Comparison of ENCODE assay signal across 20 cellular contexts in the genomic region with DNA sequence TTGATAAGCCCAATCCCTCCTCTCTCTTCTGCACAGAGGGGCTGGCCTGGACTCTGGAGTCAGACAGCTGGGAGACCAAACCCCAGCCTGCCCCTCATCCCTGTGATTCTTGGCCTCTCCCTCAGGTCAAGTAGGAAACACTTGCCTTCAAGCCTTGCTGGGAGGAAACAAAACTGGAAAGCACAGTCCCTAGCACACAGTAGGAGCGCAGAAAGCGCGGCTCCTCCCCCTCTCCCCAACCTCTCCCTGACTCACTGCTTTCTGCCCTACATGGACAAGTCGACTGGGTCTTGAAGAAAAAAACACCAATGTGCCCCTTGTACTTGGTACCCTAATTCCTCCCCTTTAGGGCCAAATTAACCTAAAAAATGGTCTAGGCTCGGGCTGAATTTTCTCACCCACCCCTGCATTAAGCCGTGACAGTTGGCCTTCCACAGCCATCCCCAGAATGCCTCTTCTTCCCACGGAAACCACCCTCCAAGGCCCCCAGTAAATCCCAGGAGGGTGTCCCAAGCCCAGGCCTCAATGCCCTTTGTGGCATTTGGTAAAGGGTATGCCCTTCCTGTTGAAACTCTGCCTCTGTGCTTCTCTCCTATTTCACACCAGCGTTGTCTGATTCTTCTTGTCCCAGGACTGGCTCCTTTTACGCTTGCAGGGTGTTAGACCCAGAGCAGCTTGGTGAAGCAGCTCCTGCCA. TPM values are rescaled to one million over a fixed set of nuclear protein-coding genes. Genes with fewer than 3 reads are reported as not detected.
A peak's percentile ranks its signal among the peaks of the same experiment; 100 is the strongest.
DNase-seq lines count a peak whose midpoint lies in the region; ATAC-seq, FAIRE-seq and TF ChIP-seq lines count a peak whose summit lies in the region.
"Had no signal": no experiment of that assay in that cellular context is flagged by ENCODE, and none has a peak within 500 bp of the region (broad histone marks: within the 10 kb centered on the region; RNA-seq: fewer than 3 reads in every experiment).

No MANE protein-coding gene starts in this region.

- H3K4me3 ChIP-seq in HepG2 (replicated peaks in 1 of 3; ENCODE audit: insufficient read depth in 1 of 3, low read depth in 2 of 3, low read length in 3 of 3) (no peak overlapping the region), right lobe of liver (no peak overlapping the region), H1 (ENCODE audit: extremely low read depth in 1 of 4, insufficient read depth in 2 of 4, low read depth in 3 of 4, low read length in 4 of 4) (no peak overlapping the region), trophoblast cell (ENCODE audit: low read depth, low read length) (no peak overlapping the region)
- H3K4me3 ChIP-seq: SJSA1 had no signal

- H4K91ac ChIP-seq in H1 (replicated peaks; ENCODE audit: insufficient read length, low read length): peak overlapping the region; percentile 81
- peak overlapping the region; percentile 29 for H4K91ac ChIP-seq in trophoblast cell (ENCODE audit: low read depth, low read length)

- no peak overlapping the region for H4K5ac ChIP-seq in H1 (ENCODE audit: insufficient read length, low read depth, low read length)

- ATAC-seq in HepG2: no peak
- no peak for ATAC-seq in right lobe of liver
- no peak for ATAC-seq in natural killer cell treated with Interleukin-12 subunit alpha and Interleukin-12 subunit beta and Interleukin-15 and Interleukin-18, amount 100 ng/mL, for 72 hours
- ATAC-seq: PC-3 had no signal

- H3K18ac ChIP-seq in H1 (ENCODE audit: extremely low read depth, low read length) (peak overlapping the region; percentile 17; the same call in 1 of the 2 replicates), trophoblast cell (ENCODE audit: low read length) (no peak overlapping the region)

- H3K27ac ChIP-seq in HepG2 (ENCODE audit: extremely low read length, insufficient read depth, low read length) (no peak overlapping the region), right lobe of liver (no peak overlapping the region), H1 (ENCODE audit: low read depth, low read length) (no peak overlapping the region), trophoblast cell (ENCODE audit: low read depth, low read length) (no peak overlapping the region)
- H3K27ac ChIP-seq: 22Rv1, RWPE1, SJSA1 had no signal

- H2BK5ac ChIP-seq in H1 (ENCODE audit: low read depth, low read length) (peak overlapping the region; percentile 83; the same call in 1 of the 2 replicates), trophoblast cell (ENCODE audit: low read depth, low read length, poor library complexity) (no peak overlapping the region)

- H3K27me3 Mint-ChIP-seq in natural killer cell treated with Interleukin-12 subunit alpha and Interleukin-12 subunit beta and Interleukin-15 and Interleukin-18, amount 100 ng/mL, for 72 hours: peaks cover 0 to 4% of the 10 kb centered on the region in 2 donors
- H3K27me3 Mint-ChIP-seq: CD4-positive, alpha-beta memory T cell had no signal

- H3K36me3 Mint-ChIP-seq in natural killer cell treated with Interleukin-12 subunit alpha and Interleukin-12 subunit beta and Interleukin-15 and Interleukin-18, amount 100 ng/mL, for 72 hours: no peaks in the 10 kb centered on the region
- H3K36me3 Mint-ChIP-seq: CD4-positive, alpha-beta memory T cell had no signal

- CTCF ChIA-PET in HepG2 (lab: Yijun Ruan, JAX; ENCODE audit: low intra/inter-chr PET ratio, low total read pairs) (no interaction called here), H1 (lab: Charles Lee; ENCODE audit: partially characterized antibody) (interaction anchor here (0.6 kb wide), 1 partner anchor 22 kb away, joined by 3 read pairs; no protein-coding TSS in a partner anchor)

- H3K4me1 Mint-ChIP-seq in natural killer cell treated with Interleukin-12 subunit alpha and Interleukin-12 subunit beta and Interleukin-15 and Interleukin-18, amount 100 ng/mL, for 72 hours (ENCODE audit: low read depth in 2 of 2): no peaks in the 10 kb centered on the region
- H3K4me1 Mint-ChIP-seq: B cell; CD4-positive, alpha-beta memory T cell had no signal

- H3K4me2 ChIP-seq in HepG2 (ENCODE audit: low read depth, low read length) (peak overlapping the region; percentile 14; the same call in 1 of the 2 replicates), H1 (ENCODE audit: insufficient read depth in 1 of 2, low read depth in 2 of 2, low read length in 2 of 2) (no peak overlapping the region), trophoblast cell (ENCODE audit: low read length) (no peak overlapping the region)

- H3K4ac ChIP-seq in H1 (replicated peaks; ENCODE audit: insufficient read length, low read depth, low read length) (no peak overlapping the region), trophoblast cell (ENCODE audit: low read depth, low read length) (no peak overlapping the region)

- H3K79me1 ChIP-seq in H1 (ENCODE audit: low read depth, low read length) (no peaks in the 10 kb centered on the region), trophoblast cell (ENCODE audit: low read length) (no peaks in the 10 kb centered on the region)

- no TSS peak for BruUV-seq in HepG2 (replicated peaks; lab: Mats Ljungman, UMichigan)

- H3K9ac ChIP-seq in HepG2 (ENCODE audit: insufficient read depth, low read depth, low read length) (no peak overlapping the region), H1 (replicated peaks in 1 of 4; ENCODE audit: extremely low read depth in 1 of 4, low read depth in 3 of 4, low read length in 3 of 4) (no peak overlapping the region; a peak in 1 of 7 replicates), trophoblast cell (ENCODE audit: low read length) (no peak overlapping the region)

- no peaks in the 10 kb centered on the region for H3K9me3 Mint-ChIP-seq in natural killer cell treated with Interleukin-12 subunit alpha and Interleukin-12 subunit beta and Interleukin-15 and Interleukin-18, amount 100 ng/mL, for 72 hours

- peak overlapping the region; percentile 55; the same call in 1 of the 2 replicates for H2BK20ac ChIP-seq in H1 (ENCODE audit: low read length)

- no peak overlapping the region for H3K56ac ChIP-seq in H1 (replicated peaks; ENCODE audit: insufficient read length, low read depth, low read length)

- in situ Hi-C loops in HepG2 (cut with HindIII; ENCODE audit: extremely low pct_ligation_motif_present, low pct_unique_long_range_greater_than_20kb): no loop called here

- H3K23ac ChIP-seq in H1 (ENCODE audit: insufficient read length) (no peak overlapping the region), trophoblast cell (ENCODE audit: low read length) (no peak overlapping the region)

- TF ChIP-seq EP300 in HepG2 (IDR thresholded peaks at IDR 0.05; ENCODE audit: low read depth in 2 of 2, low read length in 2 of 2) (no peak), HepG2 (CRISPR knock-in tag; IDR thresholded peaks at IDR 0.05; ENCODE audit: borderline replicate concordance) (no peak), H1 (IDR thresholded peaks at IDR 0.05; ENCODE audit: borderline replicate concordance in 1 of 2, low read depth in 2 of 2, low read length in 2 of 2) (no peak)

- H4K12ac ChIP-seq in trophoblast cell (ENCODE audit: low read depth, low read length): no peak overlapping the region

- TF ChIP-seq RAD21 in HepG2 (CRISPR knock-in tag; IDR thresholded peaks at IDR 0.05) (no peak), H1 (IDR thresholded peaks at IDR 0.05 in 1 of 2, conservative IDR thresholded peaks at IDR 0.05 in 1 of 2; ENCODE audit: low read depth in 2 of 2, low read length in 2 of 2) (no peak)

- H4K20me1 ChIP-seq in HepG2 (ENCODE audit: insufficient read depth, low read length) (no peaks in the 10 kb centered on the region), H1 (replicated peaks in 1 of 2; ENCODE audit: control insufficient read depth in 1 of 2, insufficient read depth in 2 of 2, low read length in 2 of 2) (no peaks in the 10 kb centered on the region)

- no peak for FAIRE-seq in HepG2 (lab: Jason Lieb, UNC)
- FAIRE-seq in H1 (lab: Jason Lieb, UNC): no peak
- FAIRE-seq: G401.6 had no signal

- no peak overlapping the region for H2BK15ac ChIP-seq in H1 (ENCODE audit: low read length)

- H2BK12ac ChIP-seq in H1 (ENCODE audit: low read depth, low read length) (peak overlapping the region; percentile 93), trophoblast cell (ENCODE audit: low read length) (peak overlapping the region; percentile 6)

- TF ChIP-seq POLR2A in HepG2 (IDR thresholded peaks at IDR 0.05; ENCODE audit: insufficient read depth in 1 of 2, low read depth in 2 of 2, low read length in 2 of 2) (no peak), right lobe of liver (IDR thresholded peaks at IDR 0.05) (no peak), H1 (IDR thresholded peaks at IDR 0.05; ENCODE audit: control extremely low read depth in 1 of 2, low read depth in 2 of 2, low read length in 2 of 2) (no peak)

- H3K27me3 ChIP-seq in HepG2 (ENCODE audit: control insufficient read depth in 1 of 2, insufficient read depth in 2 of 2, low read length in 2 of 2) (no peaks in the 10 kb centered on the region), right lobe of liver (no peaks in the 10 kb centered on the region), H1 (replicated peaks in 1 of 4; ENCODE audit: control insufficient read depth in 3 of 4, extremely low read depth in 1 of 4, insufficient read depth in 3 of 4, low read length in 3 of 4) (no peaks in the 10 kb centered on the region), trophoblast cell (ENCODE audit: insufficient read depth, low read length) (no peaks in the 10 kb centered on the region)
- H3K27me3 ChIP-seq: SJSA1 had no signal

- peaks cover 66% of the 10 kb centered on the region for H3K4me1 ChIP-seq in HepG2 (ENCODE audit: insufficient read depth, low read length)
- peaks cover 0 to 9% (median 4%) of the 10 kb centered on the region in 4 donors for H3K4me1 ChIP-seq in right lobe of liver
- H3K4me1 ChIP-seq in H1 (replicated peaks in 1 of 4; ENCODE audit: control insufficient read depth in 3 of 4, insufficient read depth in 4 of 4, low read length in 3 of 4): peaks cover 8 to 13% (median 12%) of the 10 kb centered on the region in 4 experiments
- H3K4me1 ChIP-seq in trophoblast cell (ENCODE audit: control insufficient read depth in 1 of 2, insufficient read depth in 2 of 2, low read length in 2 of 2): peaks cover 0 to 2% of the 10 kb centered on the region in 2 experiments
- H3K4me1 ChIP-seq: SJSA1 had no signal

- H2BK120ac ChIP-seq in H1 (replicated peaks; ENCODE audit: low read depth, low read length) (peak overlapping the region; percentile 11), trophoblast cell (ENCODE audit: insufficient read depth, low read length, poor library complexity) (peak overlapping the region; percentile 49)

- H3K23me2 ChIP-seq in H1 (ENCODE audit: low read depth, low read length): no peaks in the 10 kb centered on the region; the same call in 1 of the 2 replicates

- H3K36me3 ChIP-seq in HepG2 (replicated peaks in 1 of 2; ENCODE audit: control insufficient read depth in 1 of 2, insufficient read depth in 2 of 2, low read length in 2 of 2) (no peaks in the 10 kb centered on the region), right lobe of liver (no peaks in the 10 kb centered on the region), H1 (ENCODE audit: control insufficient read depth in 2 of 4, insufficient read depth in 4 of 4, low read length in 3 of 4) (no peaks in the 10 kb centered on the region), trophoblast cell (ENCODE audit: control insufficient read depth in 1 of 2, insufficient read depth in 2 of 2, low read length in 2 of 2) (no peaks in the 10 kb centered on the region)
- H3K36me3 ChIP-seq: SJSA1 had no signal

- no peak overlapping the region for H2AFZ ChIP-seq in HepG2 (ENCODE audit: low read length)
- peak overlapping the region; percentile 76; the same call in 1 of the 2 replicates for H2AFZ ChIP-seq in H1 (ENCODE audit: low read length)
- no peak overlapping the region for H2AFZ ChIP-seq in trophoblast cell (ENCODE audit: insufficient read depth, low read length, poor library complexity)

- no peak overlapping the region for H3K4me3 Mint-ChIP-seq in natural killer cell treated with Interleukin-12 subunit alpha and Interleukin-12 subunit beta and Interleukin-15 and Interleukin-18, amount 100 ng/mL, for 72 hours
- H3K4me3 Mint-ChIP-seq: B cell; CD4-positive, alpha-beta memory T cell had no signal

- H4K8ac ChIP-seq in H1 (ENCODE audit: extremely low read depth, insufficient read depth, low read length) (no peak overlapping the region; the same call in 1 of the 2 replicates), trophoblast cell (ENCODE audit: low read depth, low read length) (peak overlapping the region; percentile 56)

- 63% methylated on average over 9 of the region's 9 CpGs for WGBS in HepG2 (ENCODE audit: low lambda C conversion rate)
- WGBS in right lobe of liver (ENCODE audit: insufficient coverage, low coverage, low lambda C conversion rate, missing lambda C conversion rate): 89% methylated on average over 5 of the region's 9 CpGs
- WGBS in H1 (ENCODE audit: extremely low coverage in 1 of 2, insufficient coverage in 1 of 2, insufficient read length in 1 of 2, insufficient replicate concordance in 2 of 2, low coverage in 1 of 2, low lambda C conversion rate in 2 of 2, missing lambda C conversion rate in 1 of 2), 2 experiments: 81% methylated on average over 9 of the region's 9 CpGs; no CpG with 5 or more reads in 1 of the 2 experiments
- no CpG with 5 or more reads among the region's 9 CpGs for WGBS in trophoblast cell (ENCODE audit: extremely low coverage, insufficient coverage, insufficient read length)

- H2AK5ac ChIP-seq in H1 (ENCODE audit: low read depth, low read length) (peak overlapping the region; percentile 4; the same call in 1 of the 2 replicates), trophoblast cell (ENCODE audit: low read length) (peak overlapping the region; percentile 84)

- POLR2A ChIA-PET in HepG2 (lab: Yijun Ruan, JAX) (interaction anchor here (2.3 kb wide), 1 partner anchor 11 kb away, joined by 21 read pairs; the partner anchor contains the start of gene RAF1), H1 (lab: Charles Lee; ENCODE audit: partially characterized antibody) (interaction anchor here (1.5 to 2.9 kb wide), 2 partner anchors 11 to 162 kb away, joined by 3 to 13 read pairs; partner anchors contain the start of gene RAF1)

- H3K14ac ChIP-seq in H1 (ENCODE audit: insufficient read length): no peak overlapping the region
- H3K14ac ChIP-seq in trophoblast cell (ENCODE audit: low read length): no peak overlapping the region

- TF ChIP-seq CTCF in HepG2 (CRISPR knock-in tag; IDR thresholded peaks at IDR 0.05) (no peak), right lobe of liver (IDR thresholded peaks at IDR 0.05) (no peak), H1 (IDR thresholded peaks at IDR 0.05; ENCODE audit: control extremely low read depth in 1 of 3, insufficient read depth in 1 of 3, low read depth in 1 of 3, low read length in 3 of 3) (no peak)

- DNase-seq in HepG2 (ENCODE audit: low spot score): no peak
- DNase-seq in right lobe of liver: no peak
- no peak for DNase-seq in H1 (ENCODE audit: low read depth in 1 of 2, low spot score in 2 of 2)
- DNase-seq in trophoblast cell: no peak
- no peak for DNase-seq in DMS153 treated with DMSO at 0.1 percent for 48 hours (lab: John Stamatoyannopoulos, UW; ENCODE audit: unreplicated experiment)
- no peak for DNase-seq in natural killer cell treated with Interleukin-12 subunit alpha and Interleukin-12 subunit beta and Interleukin-15 and Interleukin-18, amount 100 ng/mL, for 72 hours (ENCODE audit: low spot score)
- DNase-seq in DMS53 treated with DMSO at 0.1 percent for 48 hours (lab: John Stamatoyannopoulos, UW; ENCODE audit: unreplicated experiment): no peak
- no peak for DNase-seq in NCI-H1930 (lab: John Stamatoyannopoulos, UW)
- DNase-seq: CD4-positive, alpha-beta memory T cell; DMS79 treated with DMSO at 0.1 percent for 48 hours; NCI-H1105; NCI-H1694 treated with DMSO at 0.1 percent for 48 hours; NCI-H446 treated with DMSO at 0.1 percent for 48 hours; NK-92 treated with Interleukin-12 subunit alpha and Interleukin-12 subunit beta, amount 100 ng/mL, for 24 hours; PC-3 had no signal

- H3K79me2 ChIP-seq in HepG2 (ENCODE audit: insufficient read depth, low read length) (no peaks in the 10 kb centered on the region), H1 (ENCODE audit: control insufficient read depth in 1 of 2, insufficient read depth in 2 of 2, low read length in 2 of 2) (no peaks in the 10 kb centered on the region), trophoblast cell (ENCODE audit: control insufficient read depth, insufficient read depth, low read length, poor library complexity) (no peaks in the 10 kb centered on the region)

- H3K9me3 ChIP-seq in HepG2 (ENCODE audit: low read length) (no peaks in the 10 kb centered on the region), right lobe of liver (no peaks in the 10 kb centered on the region), H1 (ENCODE audit: insufficient read depth in 2 of 2, low read depth in 1 of 2, low read length in 1 of 2) (no peaks in the 10 kb centered on the region), trophoblast cell (ENCODE audit: insufficient read depth, low read depth, low read length) (no peaks in the 10 kb centered on the region)
- H3K9me3 ChIP-seq: SJSA1 had no signal

- no peak overlapping the region for H3K27ac Mint-ChIP-seq in natural killer cell treated with Interleukin-12 subunit alpha and Interleukin-12 subunit beta and Interleukin-15 and Interleukin-18, amount 100 ng/mL, for 72 hours
- H3K27ac Mint-ChIP-seq: B cell; CD4-positive, alpha-beta memory T cell had no signal

- intact Hi-C loops in HepG2 (cut with micrococcal nuclease; ENCODE audit: unreplicated experiment): loop anchor here (10.0 kb wide), 1 partner anchor 50 kb away; no protein-coding TSS in a partner anchor
- intact Hi-C loops in right lobe of liver (cut with DNase I): no loop called here

RNA-seq across cellular contexts. Expression of gene RAF1, which starts 11.3 kb away (rescaled TPM):
- total RNA-seq in HepG2 (2016; rRNA removed; fragmentation: Illumina TruSeq; extraction: Trizol): 59.0 and 72.2 TPM in 2 replicates
- 14.3 and 16.7 TPM in 2 replicates for total RNA-seq in HepG2 (2016; cell fraction: cytosol; rRNA removed; fragmentation: Illumina TruSeq; extraction: Trizol; ENCODE audit: low read depth)
- 57.7 and 70.4 TPM in 2 replicates for total RNA-seq in HepG2 (2016; cell fraction: insoluble cytoplasmic fraction; rRNA removed; fragmentation: Illumina TruSeq; extraction: Trizol)
- total RNA-seq in HepG2 (2016; cell fraction: membrane; rRNA removed; fragmentation: Illumina TruSeq; extraction: Trizol): 53.2 and 54.8 TPM in 2 replicates
- total RNA-seq in HepG2 (2016; cell fraction: nucleus; rRNA removed; fragmentation: Illumina TruSeq; extraction: Trizol): 80.2 and 92.0 TPM in 2 replicates
- 91.4 and 99.3 TPM in 2 replicates for polyA plus RNA-seq in HepG2 (2011; rRNA removed)
- polyA plus RNA-seq in HepG2 (2011; cell fraction: cytosol; rRNA removed): 54.5 and 60.0 TPM in 2 replicates
- polyA plus RNA-seq in HepG2 (2011; cell fraction: nucleus; rRNA removed): 118 and 126 TPM in 2 replicates
- 46.1 and 53.2 TPM in 2 replicates for polyA plus RNA-seq in HepG2 (2012)
- polyA plus RNA-seq in HepG2 (2016; cell fraction: cytosol; fragmentation: Illumina TruSeq; extraction: Trizol; ENCODE audit: low read depth): 9.5 and 10.3 TPM in 2 replicates
- 48.0 and 52.7 TPM in 2 replicates for polyA plus RNA-seq in HepG2 (2016; cell fraction: insoluble cytoplasmic fraction; fragmentation: Illumina TruSeq; extraction: Trizol; ENCODE audit: low read depth)
- polyA plus RNA-seq in HepG2 (2016; cell fraction: membrane; fragmentation: Illumina TruSeq; extraction: Trizol; ENCODE audit: low read depth): 32.4 and 34.3 TPM in 2 replicates
- 154 and 158 TPM in 2 replicates for polyA plus RNA-seq in HepG2 (2016; cell fraction: nucleus; fragmentation: Illumina TruSeq; extraction: Trizol; ENCODE audit: insufficient read depth, low read depth)
- polyA minus RNA-seq in HepG2 (2011; rRNA and poly(A)+ RNA removed; ENCODE audit: low replicate concordance): 194 and 317 TPM in 2 replicates
- 49.2 and 50.8 TPM in 2 replicates for polyA minus RNA-seq in HepG2 (2011; cell fraction: cytosol; rRNA and poly(A)+ RNA removed)
- 132 and 164 TPM in 2 replicates for polyA minus RNA-seq in HepG2 (2011; cell fraction: nucleus; rRNA and poly(A)+ RNA removed)
- total RNA-seq in right lobe of liver: 10 to 100 TPM; 55.7 to 72.8 (median 60.4) TPM
- 96.7 and 103 TPM in 2 replicates for total RNA-seq in H1 (2021; fragmentation: NEBNext Ultra II Directional; extraction: Animal tissue kit (Norgen Biotek cat#: 25700))
- 97.5 and 118 TPM in 2 replicates for polyA plus RNA-seq in H1 (2011; rRNA removed)
- polyA plus RNA-seq in H1 (2011; cell fraction: cytosol; rRNA removed): 107 TPM
- polyA plus RNA-seq in H1 (2011; cell fraction: nucleus; rRNA removed): 106 TPM
- polyA plus RNA-seq in H1 (2012, experiment 1 of 2): 84.9 to 99.8 TPM (median 87.2 TPM) in 4 replicates
- 26.2 TPM for polyA plus RNA-seq in H1 (2012, experiment 2 of 2)
- polyA plus RNA-seq in H1 (2013, experiment 1 of 2): 63.6 TPM
- polyA plus RNA-seq in H1 (2013, experiment 2 of 2): 64.8 TPM
- polyA minus RNA-seq in H1 (2011; rRNA and poly(A)+ RNA removed): 245 and 262 TPM in 2 replicates
- 79.9 TPM for polyA minus RNA-seq in H1 (2011; cell fraction: cytosol; rRNA and poly(A)+ RNA removed)
- polyA minus RNA-seq in H1 (2011; cell fraction: nucleus; rRNA and poly(A)+ RNA removed): 130 TPM
- 56.2 and 59.5 TPM in 2 replicates for polyA plus RNA-seq in trophoblast cell (2013)
- total RNA-seq in natural killer cell treated with Interleukin-12 subunit alpha and Interleukin-12 subunit beta and Interleukin-15 and Interleukin-18, amount 100 ng/mL, for 72 hours: 100 to 1,000 TPM; 122 to 155 TPM
